1 cellular context compared by ENCODE assay signal in the genomic region with DNA sequence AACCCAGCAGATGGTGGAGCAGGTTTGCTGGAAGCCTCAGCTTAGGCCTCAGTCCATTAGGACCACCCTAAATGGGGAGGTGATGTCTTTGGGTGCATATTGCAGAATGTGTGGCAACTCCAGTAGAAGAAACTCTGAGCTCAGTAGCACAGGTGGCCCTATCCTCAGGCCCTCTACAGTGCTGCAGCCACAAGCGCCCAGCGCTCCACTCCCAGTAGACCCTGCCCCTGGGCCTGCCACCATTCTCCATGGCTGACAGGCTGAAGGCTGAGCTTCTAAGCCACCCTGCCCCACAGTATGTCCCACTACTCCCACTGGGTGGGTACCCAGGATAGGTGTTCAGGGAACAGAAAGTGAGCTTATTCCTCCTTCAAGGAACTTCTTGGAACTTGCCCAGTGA.
TF ChIP-seq lines count a peak whose summit lies in the region.

No MANE protein-coding gene starts in this region.

TF ChIP-seq in IMR-90, 13 proteins besides CTCF, POLR2A, EP300 and RAD21:
- TF ChIP-seq, protein P1, sequence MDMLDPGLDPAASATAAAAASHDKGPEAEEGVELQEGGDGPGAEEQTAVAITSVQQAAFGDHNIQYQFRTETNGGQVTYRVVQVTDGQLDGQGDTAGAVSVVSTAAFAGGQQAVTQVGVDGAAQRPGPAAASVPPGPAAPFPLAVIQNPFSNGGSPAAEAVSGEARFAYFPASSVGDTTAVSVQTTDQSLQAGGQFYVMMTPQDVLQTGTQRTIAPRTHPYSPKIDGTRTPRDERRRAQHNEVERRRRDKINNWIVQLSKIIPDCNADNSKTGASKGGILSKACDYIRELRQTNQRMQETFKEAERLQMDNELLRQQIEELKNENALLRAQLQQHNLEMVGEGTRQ (IDR thresholded peaks at IDR 0.05; ENCODE audit: low read depth, low read length) = no peak
